Comparison of ENCODE assay signal across 8 cellular contexts in the genomic region with DNA sequence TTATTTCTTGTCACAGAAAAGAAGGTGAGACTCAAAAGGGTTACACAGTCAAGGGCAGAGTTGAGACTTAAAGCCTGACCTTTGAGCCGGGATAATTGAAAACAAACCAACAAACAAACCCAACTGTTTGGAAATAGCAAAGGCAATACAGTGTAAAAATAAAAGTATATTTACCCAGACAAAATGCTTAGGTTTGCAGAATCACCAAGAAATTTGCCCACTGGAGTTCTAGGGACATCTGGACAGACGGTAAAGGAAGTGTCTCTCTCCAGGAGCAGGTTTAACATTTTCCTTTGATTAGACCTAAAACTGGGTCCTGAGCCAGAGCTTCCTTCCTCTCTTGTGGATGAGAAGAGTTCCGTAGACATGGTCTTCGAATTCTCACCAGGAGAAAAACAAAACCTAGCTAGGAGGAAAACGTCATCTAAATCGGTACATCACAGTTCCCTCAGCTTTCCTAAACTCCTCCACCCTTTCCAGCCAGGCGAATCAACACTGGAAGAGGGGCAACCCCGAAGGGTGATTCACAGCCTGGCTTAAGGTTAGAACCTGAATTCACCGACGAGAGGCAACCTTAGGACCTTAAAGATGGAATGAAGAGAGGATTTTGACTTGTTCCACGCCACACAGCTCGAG. TPM values are rescaled to one million over a fixed set of nuclear protein-coding genes. Genes with fewer than 3 reads are reported as not detected.
DNase-seq lines count a peak whose midpoint lies in the region; ATAC-seq and TF ChIP-seq lines count a peak whose summit lies in the region.

No MANE protein-coding gene starts in this region.

- H3K9me3 ChIP-seq in heart right ventricle (no peaks in the 10 kb centered on the region), right lobe of liver (no peaks in the 10 kb centered on the region), vagina (no peaks in the 10 kb centered on the region)

- peaks cover 5% of the 10 kb centered on the region for H3K36me3 Mint-ChIP-seq in activated naive CD8-positive, alpha-beta T cell treated with anti-CD3 and anti-CD28 coated beads, Interleukin-2, amount 10 ng/mL, durations not matched to agents 7 days and 5 days

- H3K27ac Mint-ChIP-seq in activated naive CD8-positive, alpha-beta T cell treated with anti-CD3 and anti-CD28 coated beads, Interleukin-2, amount 10 ng/mL, durations not matched to agents 7 days and 5 days = peak overlapping the region; percentile 92

- peak overlapping the region in 9 of 10 donors; percentile 30 to 77 (median 52) for H3K4me3 ChIP-seq in heart right ventricle
- H3K4me3 ChIP-seq in right lobe of liver = peak overlapping the region; percentile 36 to 55 (median 41)
- H3K4me3 ChIP-seq in vagina = peak overlapping the region; percentile 45 to 53

- WGBS in heart right ventricle, 2 donors = 4% methylated on average over 12 of the region's 12 CpGs
- whole genome bisulfite sequencing in right lobe of liver (ENCODE audit: insufficient coverage, low coverage, low lambda C conversion rate, missing lambda C conversion rate) = 3% methylated on average over 10 of the region's 12 CpGs

- H3K9me3 Mint-ChIP-seq in activated naive CD8-positive, alpha-beta T cell treated with anti-CD3 and anti-CD28 coated beads, Interleukin-2, amount 10 ng/mL, durations not matched to agents 7 days and 5 days = no peaks in the 10 kb centered on the region

- intact Hi-C loops in heart right ventricle (cut with DNase I) = no loop called here
- intact Hi-C loops in left ventricle myocardium superior (cut with micrococcal nuclease) = no loop called here
- intact Hi-C loops in right lobe of liver (cut with DNase I) = no loop called here
- intact Hi-C loops in vagina (cut with DNase I) = no loop called here

- H3K4me1 ChIP-seq in heart right ventricle = peaks cover 2 to 17% (median 9%) of the 10 kb centered on the region in 9 donors
- H3K4me1 ChIP-seq in right lobe of liver = peaks cover 0 to 11% (median 0%) of the 10 kb centered on the region in 4 donors
- H3K4me1 ChIP-seq in vagina = peaks cover 17% of the 10 kb centered on the region

- POLR2A ChIA-PET in activated naive CD8-positive, alpha-beta T cell treated with anti-CD3 and anti-CD28 coated beads, Interleukin-2, amount 10 ng/mL, durations not matched to agents 7 days and 5 days (lab: Charles Lee) = interaction anchor here (0.5 to 3.3 kb wide), 6 partner anchors 16 to 153 kb away, joined by 3 to 58 read pairs (median 4); partner anchors contain the start of genes CDC23, KDM3B and KIF20A

- peak overlapping the region; percentile 87 for H3K4me3 Mint-ChIP-seq in activated naive CD8-positive, alpha-beta T cell treated with anti-CD3 and anti-CD28 coated beads, Interleukin-2, amount 10 ng/mL, durations not matched to agents 7 days and 5 days

- peaks cover 0 to 4% (median 0%) of the 10 kb centered on the region in 9 donors for H3K36me3 ChIP-seq in heart right ventricle
- no peaks in the 10 kb centered on the region for H3K36me3 ChIP-seq in right lobe of liver
- no peaks in the 10 kb centered on the region for H3K36me3 ChIP-seq in vagina

- TF ChIP-seq CTCF in heart right ventricle (IDR thresholded peaks at IDR 0.05) = no peak
- no peak for TF ChIP-seq CTCF in right lobe of liver (IDR thresholded peaks at IDR 0.05)
- TF ChIP-seq CTCF in vagina (IDR thresholded peaks at IDR 0.05) = no peak

- peaks cover 20% of the 10 kb centered on the region for H3K4me1 Mint-ChIP-seq in activated naive CD8-positive, alpha-beta T cell treated with anti-CD3 and anti-CD28 coated beads, Interleukin-2, amount 10 ng/mL, durations not matched to agents 7 days and 5 days

- H3K27ac ChIP-seq in heart right ventricle = peak overlapping the region in 1 of 10 donors; percentile 51
- H3K27ac ChIP-seq in right lobe of liver = no peak overlapping the region
- H3K27ac ChIP-seq in vagina = no peak overlapping the region

- TF ChIP-seq POLR2A in right lobe of liver (IDR thresholded peaks at IDR 0.05) = no peak
- TF ChIP-seq POLR2A in vagina (IDR thresholded peaks at IDR 0.05) = no peak

- no peak for DNase-seq in heart right ventricle
- DNase-seq in left ventricle myocardium superior = no peak
- no peak for DNase-seq in activated naive CD8-positive, alpha-beta T cell treated with anti-CD3 and anti-CD28 coated beads, Interleukin-2, amount 10 ng/mL, durations not matched to agents 7 days and 5 days
- no peak for DNase-seq in right lobe of liver
- DNase-seq in vagina (ENCODE audit: extremely low spot score in 2 of 2) = no peak
- no peak for DNase-seq in NCI-H2029 treated with DMSO at 0.1 percent for 48 hours (lab: John Stamatoyannopoulos, UW)

- peaks cover 2% of the 10 kb centered on the region for H3K27me3 Mint-ChIP-seq in activated naive CD8-positive, alpha-beta T cell treated with anti-CD3 and anti-CD28 coated beads, Interleukin-2, amount 10 ng/mL, durations not matched to agents 7 days and 5 days

- no peak for ATAC-seq in heart right ventricle
- ATAC-seq in left ventricle myocardium superior = no peak
- ATAC-seq in activated naive CD8-positive, alpha-beta T cell treated with anti-CD3 and anti-CD28 coated beads, Interleukin-2, amount 10 ng/mL, durations not matched to agents 7 days and 5 days (ENCODE audit: low read depth) = no peak
- no peak for ATAC-seq in right lobe of liver
- no peak for ATAC-seq in HG02840 (IDR thresholded peaks at IDR 0.05; ENCODE audit: low FRiP score, unreplicated experiment)
- ATAC-seq in GM21737 (IDR thresholded peaks at IDR 0.05; ENCODE audit: unreplicated experiment) = no peak

- H3K27me3 ChIP-seq in heart right ventricle (no peaks in the 10 kb centered on the region), right lobe of liver (no peaks in the 10 kb centered on the region), vagina (no peaks in the 10 kb centered on the region)

RNA-seq across cellular contexts. Expression of gene CDC25C, which starts 0.7 kb away (rescaled TPM):
- total RNA-seq in heart right ventricle = under 1 TPM in 5 of 10 donors, not detected in 5; 0.13 to 0.74 (median 0.38) TPM
- polyA plus RNA-seq in heart right ventricle = under 1 TPM in 1 of 2 donors, not detected in 1; 0.03 TPM
- total RNA-seq in left ventricle myocardium superior = not detected
- total RNA-seq in activated naive CD8-positive, alpha-beta T cell treated with anti-CD3 and anti-CD28 coated beads, Interleukin-2, amount 10 ng/mL, durations not matched to agents 7 days and 5 days = 10 to 100 TPM; 11.9 to 13.2 TPM
- under 1 TPM in 3 of 6 experiments, not detected in 3; 0.18 to 0.43 (median 0.24) TPM for total RNA-seq in right lobe of liver
- 2.0 TPM for total RNA-seq in vagina

RNA-seq across cellular contexts. Expression of gene FAM53C, which starts 7.1 kb away (rescaled TPM):
- total RNA-seq in heart right ventricle = 10 to 100 TPM; 20.4 to 29.9 (median 25.1) TPM
- polyA plus RNA-seq in heart right ventricle = 10 to 100 TPM in 1 of 2 donors, 1 to 10 TPM in 1; 8.8 to 14.9 TPM
- 32.3 TPM for total RNA-seq in left ventricle myocardium superior
- total RNA-seq in activated naive CD8-positive, alpha-beta T cell treated with anti-CD3 and anti-CD28 coated beads, Interleukin-2, amount 10 ng/mL, durations not matched to agents 7 days and 5 days = 10 to 100 TPM; 29.3 to 31.2 TPM
- 10 to 100 TPM in 2 of 6 experiments, 1 to 10 TPM in 4; 7.2 to 15.8 (median 8.7) TPM for total RNA-seq in right lobe of liver
- 17.4 TPM for total RNA-seq in vagina

RNA-seq across cellular contexts. Expression of gene KDM3B, which starts 21.6 kb away (rescaled TPM):
- total RNA-seq in heart right ventricle = 10 to 100 TPM; 31.9 to 57.3 (median 48.3) TPM
- polyA plus RNA-seq in heart right ventricle = 10 to 100 TPM; 11.9 to 22.4 TPM
- total RNA-seq in left ventricle myocardium superior = 40.8 TPM
- total RNA-seq in activated naive CD8-positive, alpha-beta T cell treated with anti-CD3 and anti-CD28 coated beads, Interleukin-2, amount 10 ng/mL, durations not matched to agents 7 days and 5 days = 10 to 100 TPM; 63.0 to 70.8 TPM
- 10 to 100 TPM; 13.7 to 19.7 (median 18.3) TPM for total RNA-seq in right lobe of liver
- 48.6 TPM for total RNA-seq in vagina

RNA-seq across cellular contexts. Expression of gene GFRA3, which starts 56.5 kb away (rescaled TPM):
- total RNA-seq in heart right ventricle (1 to 10 TPM in 1 of 10 donors, under 1 TPM in 8, not detected in 1; 0.15 to 1.7 (median 0.87) TPM), left ventricle myocardium superior (0.72 TPM), right lobe of liver (under 1 TPM in 1 of 6 experiments, not detected in 5; 0.17 TPM), vagina (4.7 TPM)
- 1 to 10 TPM in 1 of 2 donors, under 1 TPM in 1; 0.59 to 1.4 TPM for polyA plus RNA-seq in heart right ventricle
- total RNA-seq in activated naive CD8-positive, alpha-beta T cell treated with anti-CD3 and anti-CD28 coated beads, Interleukin-2, amount 10 ng/mL, durations not matched to agents 7 days and 5 days = not detected
